In the genomic region with DNA sequence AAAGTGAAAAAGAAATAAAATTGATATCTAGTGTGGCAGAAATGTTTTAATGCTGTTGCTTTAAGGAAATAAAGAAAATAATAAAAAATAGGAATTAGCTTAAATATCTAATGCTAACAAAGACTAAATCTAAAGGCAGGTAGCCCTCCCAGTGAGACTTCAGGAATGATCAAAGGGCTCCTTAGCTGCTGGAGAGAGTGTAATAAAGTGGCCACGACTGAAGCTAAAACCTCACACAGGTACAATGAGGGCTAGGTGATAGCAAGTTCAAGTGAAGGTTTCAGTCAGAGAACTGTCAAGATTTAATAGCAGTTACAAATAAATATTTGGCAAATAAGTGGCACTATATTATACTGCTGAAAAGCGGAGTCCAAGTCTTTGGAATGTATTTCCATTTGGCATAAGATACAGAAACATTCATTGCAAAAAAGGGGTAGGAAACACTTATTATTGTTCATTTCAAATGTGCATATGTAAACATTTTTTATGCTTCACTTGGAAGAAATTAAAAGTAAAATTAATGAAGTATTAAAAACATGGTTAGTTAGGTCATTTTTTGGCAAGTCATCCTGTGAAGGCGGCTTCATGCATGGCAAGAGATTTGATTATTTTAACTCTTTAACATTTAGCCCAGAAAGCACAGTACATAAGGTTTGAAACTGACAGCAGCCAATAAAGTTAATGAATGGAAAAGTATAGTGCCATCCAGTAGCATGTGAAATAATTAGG, we compare ENCODE assay signal across 2 cellular contexts.
TF ChIP-seq lines count a peak whose summit lies in the region.

No MANE protein-coding gene starts in this region.

TF ChIP-seq in GM23338, 12 proteins besides CTCF, POLR2A, EP300 and RAD21:
- TF ChIP-seq STAT1 (IDR thresholded peaks at IDR 0.05; ENCODE audit: unreplicated experiment) (no peak), ZNF331 (CRISPR knock-in tag; IDR thresholded peaks at IDR 0.05; ENCODE audit: low read depth) (no peak), ZNF114 (CRISPR knock-in tag; IDR thresholded peaks at IDR 0.05) (no peak), EZH2phosphoT487 (IDR thresholded peaks at IDR 0.05; ENCODE audit: unreplicated experiment) (no peak), EZH2 (IDR thresholded peaks at IDR 0.05; ENCODE audit: low read depth, unreplicated experiment) (no peak), NANOG (IDR thresholded peaks at IDR 0.05; ENCODE audit: borderline replicate concordance) (no peak)
- TF ChIP-seq, protein P1, sequence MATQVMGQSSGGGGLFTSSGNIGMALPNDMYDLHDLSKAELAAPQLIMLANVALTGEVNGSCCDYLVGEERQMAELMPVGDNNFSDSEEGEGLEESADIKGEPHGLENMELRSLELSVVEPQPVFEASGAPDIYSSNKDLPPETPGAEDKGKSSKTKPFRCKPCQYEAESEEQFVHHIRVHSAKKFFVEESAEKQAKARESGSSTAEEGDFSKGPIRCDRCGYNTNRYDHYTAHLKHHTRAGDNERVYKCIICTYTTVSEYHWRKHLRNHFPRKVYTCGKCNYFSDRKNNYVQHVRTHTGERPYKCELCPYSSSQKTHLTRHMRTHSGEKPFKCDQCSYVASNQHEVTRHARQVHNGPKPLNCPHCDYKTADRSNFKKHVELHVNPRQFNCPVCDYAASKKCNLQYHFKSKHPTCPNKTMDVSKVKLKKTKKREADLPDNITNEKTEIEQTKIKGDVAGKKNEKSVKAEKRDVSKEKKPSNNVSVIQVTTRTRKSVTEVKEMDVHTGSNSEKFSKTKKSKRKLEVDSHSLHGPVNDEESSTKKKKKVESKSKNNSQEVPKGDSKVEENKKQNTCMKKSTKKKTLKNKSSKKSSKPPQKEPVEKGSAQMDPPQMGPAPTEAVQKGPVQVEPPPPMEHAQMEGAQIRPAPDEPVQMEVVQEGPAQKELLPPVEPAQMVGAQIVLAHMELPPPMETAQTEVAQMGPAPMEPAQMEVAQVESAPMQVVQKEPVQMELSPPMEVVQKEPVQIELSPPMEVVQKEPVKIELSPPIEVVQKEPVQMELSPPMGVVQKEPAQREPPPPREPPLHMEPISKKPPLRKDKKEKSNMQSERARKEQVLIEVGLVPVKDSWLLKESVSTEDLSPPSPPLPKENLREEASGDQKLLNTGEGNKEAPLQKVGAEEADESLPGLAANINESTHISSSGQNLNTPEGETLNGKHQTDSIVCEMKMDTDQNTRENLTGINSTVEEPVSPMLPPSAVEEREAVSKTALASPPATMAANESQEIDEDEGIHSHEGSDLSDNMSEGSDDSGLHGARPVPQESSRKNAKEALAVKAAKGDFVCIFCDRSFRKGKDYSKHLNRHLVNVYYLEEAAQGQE (IDR thresholded peaks at IDR 0.05; ENCODE audit: unreplicated experiment), result no peak
- TF ChIP-seq, protein P2, sequence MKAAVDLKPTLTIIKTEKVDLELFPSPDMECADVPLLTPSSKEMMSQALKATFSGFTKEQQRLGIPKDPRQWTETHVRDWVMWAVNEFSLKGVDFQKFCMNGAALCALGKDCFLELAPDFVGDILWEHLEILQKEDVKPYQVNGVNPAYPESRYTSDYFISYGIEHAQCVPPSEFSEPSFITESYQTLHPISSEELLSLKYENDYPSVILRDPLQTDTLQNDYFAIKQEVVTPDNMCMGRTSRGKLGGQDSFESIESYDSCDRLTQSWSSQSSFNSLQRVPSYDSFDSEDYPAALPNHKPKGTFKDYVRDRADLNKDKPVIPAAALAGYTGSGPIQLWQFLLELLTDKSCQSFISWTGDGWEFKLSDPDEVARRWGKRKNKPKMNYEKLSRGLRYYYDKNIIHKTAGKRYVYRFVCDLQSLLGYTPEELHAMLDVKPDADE (IDR thresholded peaks at IDR 0.05), result no peak
TF ChIP-seq in GM23338: peak in this region for 0.

TF ChIP-seq in K562, 482 proteins besides CTCF, POLR2A, EP300 and RAD21 (continues in another document):
- no peak for TF ChIP-seq NR2C2 (CRISPR knock-in tag; IDR thresholded peaks at IDR 0.05)
- TF ChIP-seq NR2C2 (tag; IDR thresholded peaks at IDR 0.05), result no peak
- no peak for TF ChIP-seq ETV5 (CRISPR knock-in tag; IDR thresholded peaks at IDR 0.05; ENCODE audit: low read depth)
- TF ChIP-seq, protein P3, sequence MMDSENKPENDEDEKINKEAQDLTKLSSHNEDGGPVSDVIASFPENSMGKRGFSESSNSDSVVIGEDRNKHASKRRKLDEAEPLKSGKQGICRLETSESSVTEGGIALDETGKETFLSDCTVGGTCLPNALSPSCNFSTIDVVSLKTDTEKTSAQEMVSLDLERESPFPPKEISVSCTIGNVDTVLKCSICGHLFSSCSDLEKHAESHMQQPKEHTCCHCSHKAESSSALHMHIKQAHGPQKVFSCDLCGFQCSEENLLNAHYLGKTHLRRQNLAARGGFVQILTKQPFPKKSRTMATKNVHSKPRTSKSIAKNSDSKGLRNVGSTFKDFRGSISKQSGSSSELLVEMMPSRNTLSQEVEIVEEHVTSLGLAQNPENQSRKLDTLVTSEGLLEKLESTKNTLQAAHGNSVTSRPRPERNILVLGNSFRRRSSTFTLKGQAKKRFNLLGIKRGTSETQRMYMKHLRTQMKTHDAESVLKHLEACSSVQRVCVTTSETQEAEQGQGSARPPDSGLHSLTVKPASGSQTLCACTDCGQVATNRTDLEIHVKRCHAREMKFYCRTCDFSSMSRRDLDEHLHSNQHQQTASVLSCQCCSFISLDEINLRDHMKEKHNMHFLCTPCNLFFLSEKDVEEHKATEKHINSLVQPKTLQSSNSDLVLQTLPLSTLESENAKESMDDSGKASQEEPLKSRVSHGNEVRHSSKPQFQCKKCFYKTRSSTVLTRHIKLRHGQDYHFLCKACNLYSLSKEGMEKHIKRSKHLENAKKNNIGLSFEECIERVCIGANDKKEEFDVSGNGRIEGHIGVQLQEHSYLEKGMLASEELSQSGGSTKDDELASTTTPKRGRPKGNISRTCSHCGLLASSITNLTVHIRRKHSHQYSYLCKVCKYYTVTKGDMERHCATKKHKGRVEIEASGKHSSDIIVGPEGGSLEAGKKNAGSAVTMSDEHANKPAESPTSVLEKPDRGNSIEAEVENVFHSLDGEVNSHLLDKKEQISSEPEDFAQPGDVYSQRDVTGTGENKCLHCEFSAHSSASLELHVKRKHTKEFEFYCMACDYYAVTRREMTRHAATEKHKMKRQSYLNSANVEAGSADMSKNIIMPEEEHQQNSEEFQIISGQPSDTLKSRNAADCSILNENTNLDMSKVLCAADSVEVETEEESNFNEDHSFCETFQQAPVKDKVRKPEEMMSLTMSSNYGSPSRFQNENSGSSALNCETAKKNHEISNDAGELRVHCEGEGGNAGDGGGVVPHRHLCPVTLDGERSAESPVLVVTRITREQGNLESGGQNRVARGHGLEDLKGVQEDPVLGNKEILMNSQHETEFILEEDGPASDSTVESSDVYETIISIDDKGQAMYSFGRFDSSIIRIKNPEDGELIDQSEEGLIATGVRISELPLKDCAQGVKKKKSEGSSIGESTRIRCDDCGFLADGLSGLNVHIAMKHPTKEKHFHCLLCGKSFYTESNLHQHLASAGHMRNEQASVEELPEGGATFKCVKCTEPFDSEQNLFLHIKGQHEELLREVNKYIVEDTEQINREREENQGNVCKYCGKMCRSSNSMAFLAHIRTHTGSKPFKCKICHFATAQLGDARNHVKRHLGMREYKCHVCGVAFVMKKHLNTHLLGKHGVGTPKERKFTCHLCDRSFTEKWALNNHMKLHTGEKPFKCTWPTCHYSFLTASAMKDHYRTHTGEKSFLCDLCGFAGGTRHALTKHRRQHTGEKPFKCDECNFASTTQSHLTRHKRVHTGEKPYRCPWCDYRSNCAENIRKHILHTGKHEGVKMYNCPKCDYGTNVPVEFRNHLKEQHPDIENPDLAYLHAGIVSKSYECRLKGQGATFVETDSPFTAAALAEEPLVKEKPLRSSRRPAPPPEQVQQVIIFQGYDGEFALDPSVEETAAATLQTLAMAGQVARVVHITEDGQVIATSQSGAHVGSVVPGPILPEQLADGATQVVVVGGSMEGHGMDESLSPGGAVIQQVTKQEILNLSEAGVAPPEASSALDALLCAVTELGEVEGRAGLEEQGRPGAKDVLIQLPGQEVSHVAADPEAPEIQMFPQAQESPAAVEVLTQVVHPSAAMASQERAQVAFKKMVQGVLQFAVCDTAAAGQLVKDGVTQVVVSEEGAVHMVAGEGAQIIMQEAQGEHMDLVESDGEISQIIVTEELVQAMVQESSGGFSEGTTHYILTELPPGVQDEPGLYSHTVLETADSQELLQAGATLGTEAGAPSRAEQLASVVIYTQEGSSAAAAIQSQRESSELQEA (IDR thresholded peaks at IDR 0.05; ENCODE audit: low read depth), result no peak
- no peak for TF ChIP-seq ZNF589 (CRISPR knock-in tag; IDR thresholded peaks at IDR 0.05; ENCODE audit: low read depth)
- no peak for TF ChIP-seq TBL1XR1 (IDR thresholded peaks at IDR 0.05; ENCODE audit: low read length in 2 of 2)
- no peak for TF ChIP-seq POLR3G (IDR thresholded peaks at IDR 0.05; ENCODE audit: extremely low read depth, insufficient read length, insufficient replicate concordance)
- no peak for TF ChIP-seq TCF3 (CRISPR knock-in tag; IDR thresholded peaks at IDR 0.05)
- TF ChIP-seq ARNT (IDR thresholded peaks at IDR 0.05), result no peak
- no peak for TF ChIP-seq NFE2L1 (tag; IDR thresholded peaks at IDR 0.05; ENCODE audit: borderline replicate concordance, low read depth)
- TF ChIP-seq ZNF253 (CRISPR knock-in tag; conservative IDR thresholded peaks at IDR 0.05), result no peak
- TF ChIP-seq, protein P4, sequence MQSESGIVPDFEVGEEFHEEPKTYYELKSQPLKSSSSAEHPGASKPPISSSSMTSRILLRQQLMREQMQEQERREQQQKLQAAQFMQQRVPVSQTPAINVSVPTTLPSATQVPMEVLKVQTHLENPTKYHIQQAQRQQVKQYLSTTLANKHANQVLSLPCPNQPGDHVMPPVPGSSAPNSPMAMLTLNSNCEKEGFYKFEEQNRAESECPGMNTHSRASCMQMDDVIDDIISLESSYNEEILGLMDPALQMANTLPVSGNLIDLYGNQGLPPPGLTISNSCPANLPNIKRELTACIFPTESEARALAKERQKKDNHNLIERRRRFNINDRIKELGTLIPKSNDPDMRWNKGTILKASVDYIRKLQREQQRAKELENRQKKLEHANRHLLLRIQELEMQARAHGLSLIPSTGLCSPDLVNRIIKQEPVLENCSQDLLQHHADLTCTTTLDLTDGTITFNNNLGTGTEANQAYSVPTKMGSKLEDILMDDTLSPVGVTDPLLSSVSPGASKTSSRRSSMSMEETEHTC (IDR thresholded peaks at IDR 0.05), result no peak
- no peak for TF ChIP-seq SAFB (IDR thresholded peaks at IDR 0.05; ENCODE audit: borderline replicate concordance, low read depth, low read length)
- no peak for TF ChIP-seq PYGO2 (tag; IDR thresholded peaks at IDR 0.05)
- no peak for TF ChIP-seq GTF2A2 (tag; IDR thresholded peaks at IDR 0.05)
- no peak for TF ChIP-seq HEY1 (CRISPR knock-in tag; IDR thresholded peaks at IDR 0.05; ENCODE audit: borderline replicate concordance)
- TF ChIP-seq, protein P1 (CRISPR knock-in tag; IDR thresholded peaks at IDR 0.05; ENCODE audit: low read depth), result no peak
- no peak for TF ChIP-seq ARHGAP35 (IDR thresholded peaks at IDR 0.05; ENCODE audit: partially characterized antibody)
- TF ChIP-seq PHF8 (IDR thresholded peaks at IDR 0.05; ENCODE audit: borderline replicate concordance, low read length), result no peak
- TF ChIP-seq, protein P5, sequence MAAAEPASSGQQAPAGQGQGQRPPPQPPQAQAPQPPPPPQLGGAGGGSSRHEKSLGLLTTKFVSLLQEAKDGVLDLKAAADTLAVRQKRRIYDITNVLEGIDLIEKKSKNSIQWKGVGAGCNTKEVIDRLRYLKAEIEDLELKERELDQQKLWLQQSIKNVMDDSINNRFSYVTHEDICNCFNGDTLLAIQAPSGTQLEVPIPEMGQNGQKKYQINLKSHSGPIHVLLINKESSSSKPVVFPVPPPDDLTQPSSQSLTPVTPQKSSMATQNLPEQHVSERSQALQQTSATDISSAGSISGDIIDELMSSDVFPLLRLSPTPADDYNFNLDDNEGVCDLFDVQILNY (CRISPR knock-in tag; IDR thresholded peaks at IDR 0.05), result no peak
- TF ChIP-seq MAFG (tag; conservative IDR thresholded peaks at IDR 0.05), result peak; percentile 52
- TF ChIP-seq ZNF239 (CRISPR knock-in tag; IDR thresholded peaks at IDR 0.05), result no peak
- TF ChIP-seq, protein P6, sequence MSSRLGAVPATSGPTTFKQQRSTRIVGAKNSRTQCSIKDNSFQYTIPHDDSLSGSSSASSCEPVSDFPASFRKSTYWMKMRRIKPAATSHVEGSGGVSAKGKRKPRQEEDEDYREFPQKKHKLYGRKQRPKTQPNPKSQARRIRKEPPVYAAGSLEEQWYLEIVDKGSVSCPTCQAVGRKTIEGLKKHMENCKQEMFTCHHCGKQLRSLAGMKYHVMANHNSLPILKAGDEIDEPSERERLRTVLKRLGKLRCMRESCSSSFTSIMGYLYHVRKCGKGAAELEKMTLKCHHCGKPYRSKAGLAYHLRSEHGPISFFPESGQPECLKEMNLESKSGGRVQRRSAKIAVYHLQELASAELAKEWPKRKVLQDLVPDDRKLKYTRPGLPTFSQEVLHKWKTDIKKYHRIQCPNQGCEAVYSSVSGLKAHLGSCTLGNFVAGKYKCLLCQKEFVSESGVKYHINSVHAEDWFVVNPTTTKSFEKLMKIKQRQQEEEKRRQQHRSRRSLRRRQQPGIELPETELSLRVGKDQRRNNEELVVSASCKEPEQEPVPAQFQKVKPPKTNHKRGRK (tag; IDR thresholded peaks at IDR 0.05), result 0 out of 2 replicates have a peak, but pooled peaks have one; percentile 27
- no peak for TF ChIP-seq CCAR2 (IDR thresholded peaks at IDR 0.05; ENCODE audit: low read depth, low read length)
- TF ChIP-seq PTTG1 (tag; IDR thresholded peaks at IDR 0.05; ENCODE audit: low read depth), result no peak
- TF ChIP-seq, protein P7, sequence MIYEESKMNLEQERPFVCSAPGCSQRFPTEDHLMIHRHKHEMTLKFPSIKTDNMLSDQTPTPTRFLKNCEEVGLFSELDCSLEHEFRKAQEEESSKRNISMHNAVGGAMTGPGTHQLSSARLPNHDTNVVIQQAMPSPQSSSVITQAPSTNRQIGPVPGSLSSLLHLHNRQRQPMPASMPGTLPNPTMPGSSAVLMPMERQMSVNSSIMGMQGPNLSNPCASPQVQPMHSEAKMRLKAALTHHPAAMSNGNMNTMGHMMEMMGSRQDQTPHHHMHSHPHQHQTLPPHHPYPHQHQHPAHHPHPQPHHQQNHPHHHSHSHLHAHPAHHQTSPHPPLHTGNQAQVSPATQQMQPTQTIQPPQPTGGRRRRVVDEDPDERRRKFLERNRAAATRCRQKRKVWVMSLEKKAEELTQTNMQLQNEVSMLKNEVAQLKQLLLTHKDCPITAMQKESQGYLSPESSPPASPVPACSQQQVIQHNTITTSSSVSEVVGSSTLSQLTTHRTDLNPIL (CRISPR knock-in tag; IDR thresholded peaks at IDR 0.05), result no peak
- TF ChIP-seq ZNF696 (CRISPR knock-in tag; conservative IDR thresholded peaks at IDR 0.05), result no peak
